In the genomic region with DNA sequence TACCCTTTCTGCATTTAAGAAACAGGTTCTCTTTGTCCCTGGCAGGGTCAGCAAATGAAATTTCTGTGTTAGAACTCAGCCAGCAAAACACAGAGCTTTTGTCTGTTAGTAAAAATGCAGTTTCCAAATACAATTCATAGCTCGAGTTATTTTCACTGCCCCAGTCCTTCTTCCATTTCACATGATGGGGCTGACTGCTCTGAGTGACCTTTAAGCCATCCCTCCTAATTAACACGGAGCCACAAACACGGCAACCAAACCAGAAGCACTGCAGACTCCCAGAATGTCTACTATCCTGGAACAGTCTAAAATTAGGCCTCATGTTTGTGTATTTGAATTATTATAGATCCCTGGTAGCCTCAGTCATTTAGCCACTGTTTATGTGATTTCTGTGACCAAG, we compare ENCODE assay signal across 17 cellular contexts.
DNase-seq lines count a peak whose midpoint lies in the region; ATAC-seq and TF ChIP-seq lines count a peak whose summit lies in the region.
"Had no signal": no experiment of that assay in that cellular context is flagged by ENCODE, and none has a peak within 500 bp of the region (broad histone marks: within the 10 kb centered on the region; RNA-seq: fewer than 3 reads in every experiment).

No MANE protein-coding gene starts in this region.

- H3K9me3 ChIP-seq in liver (ENCODE audit: control insufficient read depth in 4 of 4, low read length in 3 of 4): no peaks in the 10 kb centered on the region
- H3K9me3 ChIP-seq in right lobe of liver: no peaks in the 10 kb centered on the region
- H3K9me3 ChIP-seq in HAP-1: no peaks in the 10 kb centered on the region
- no peaks in the 10 kb centered on the region for H3K9me3 ChIP-seq in lower lobe of right lung
- H3K9me3 ChIP-seq: BLaER1 had no signal

- H3K36me3 ChIP-seq in liver (ENCODE audit: control insufficient read depth in 4 of 4, insufficient read depth in 3 of 4, low read depth in 1 of 4, low read length in 3 of 4) (no peaks in the 10 kb centered on the region), right lobe of liver (no peaks in the 10 kb centered on the region), HAP-1 (replicated peaks) (no peaks in the 10 kb centered on the region), lower lobe of right lung (no peaks in the 10 kb centered on the region)
- H3K36me3 ChIP-seq: BLaER1 had no signal

- 63% methylated on average over 3 of the region's 3 CpGs for WGBS in liver
- WGBS in right lobe of liver (ENCODE audit: insufficient coverage, low coverage, low lambda C conversion rate, missing lambda C conversion rate): 27% methylated on average over 3 of the region's 3 CpGs

- H3K36me3 Mint-ChIP-seq in nephron progenitor cell (ENCODE audit: low read depth): no peaks in the 10 kb centered on the region
- H3K36me3 Mint-ChIP-seq: CD8-positive, alpha-beta memory T cell had no signal

- H3K27me3 ChIP-seq in liver (ENCODE audit: control insufficient read depth in 4 of 4, insufficient read depth in 4 of 4, low read length in 3 of 4) (peaks cover 0 to 11% (median under 1%) of the 10 kb centered on the region in 4 donors), right lobe of liver (no peaks in the 10 kb centered on the region), HAP-1 (ENCODE audit: low read depth) (no peaks in the 10 kb centered on the region), lower lobe of right lung (ENCODE audit: low read depth) (no peaks in the 10 kb centered on the region)
- H3K27me3 ChIP-seq: BLaER1 had no signal

- H3K4me1 ChIP-seq in liver (ENCODE audit: control insufficient read depth in 4 of 4, insufficient read depth in 4 of 4, low read length in 3 of 4) (no peaks in the 10 kb centered on the region), right lobe of liver (no peaks in the 10 kb centered on the region), HAP-1 (no peaks in the 10 kb centered on the region), lower lobe of right lung (no peaks in the 10 kb centered on the region)
- H3K4me1 ChIP-seq: BLaER1 had no signal

- intact Hi-C loops in right lobe of liver (cut with DNase I): no loop called here
- intact Hi-C loops in lower lobe of right lung (cut with DNase I): no loop called here

- H3K27ac ChIP-seq in liver (ENCODE audit: low read depth in 1 of 2, low read length in 2 of 2): no peak overlapping the region
- no peak overlapping the region for H3K27ac ChIP-seq in right lobe of liver
- no peak overlapping the region for H3K27ac ChIP-seq in lower lobe of right lung
- H3K27ac ChIP-seq: BLaER1 had no signal

- no peak overlapping the region for H3K4me3 Mint-ChIP-seq in nephron progenitor cell
- H3K4me3 Mint-ChIP-seq: CD8-positive, alpha-beta memory T cell; H9 had no signal

- no peak for TF ChIP-seq RAD21 in liver (IDR thresholded peaks at IDR 0.05)

- peaks cover 9% of the 10 kb centered on the region for H3K27me3 Mint-ChIP-seq in nephron progenitor cell (ENCODE audit: low read depth, poor library complexity)

- ATAC-seq in right lobe of liver (no peak), lower lobe of right lung (no peak)
- ATAC-seq: GM12878, HepG2 had no signal

- in situ Hi-C loops in HAP-1 (cut with MboI; ENCODE audit: low sequenced_read_pairs): no loop called here

- no peaks in the 10 kb centered on the region for H3K9me3 Mint-ChIP-seq in nephron progenitor cell
- H3K9me3 Mint-ChIP-seq: CD8-positive, alpha-beta memory T cell; H9 had no signal

- TF ChIP-seq POLR2A in right lobe of liver (IDR thresholded peaks at IDR 0.05): no peak

- TF ChIP-seq CTCF in liver (IDR thresholded peaks at IDR 0.05; ENCODE audit: low read depth, low read length, missing input control) (no peak), right lobe of liver (IDR thresholded peaks at IDR 0.05) (no peak), nephron progenitor cell (IDR thresholded peaks at IDR 0.05) (no peak), lower lobe of right lung (IDR thresholded peaks at IDR 0.05) (no peak)

- H3K27ac Mint-ChIP-seq in nephron progenitor cell: peak overlapping the region; percentile 28
- H3K27ac Mint-ChIP-seq: CD8-positive, alpha-beta memory T cell; H9 had no signal

- no peak overlapping the region for H3K9ac ChIP-seq in liver (ENCODE audit: low read depth in 1 of 2, low read length in 2 of 2)
- H3K9ac ChIP-seq: BLaER1 had no signal

- H3K4me3 ChIP-seq in liver (ENCODE audit: low read depth in 1 of 3, low read length in 3 of 3): no peak overlapping the region
- no peak overlapping the region for H3K4me3 ChIP-seq in right lobe of liver
- no peak overlapping the region for H3K4me3 ChIP-seq in HAP-1
- no peak overlapping the region for H3K4me3 ChIP-seq in lower lobe of right lung
- H3K4me3 ChIP-seq: BLaER1, GM12878 had no signal

- no peak for DNase-seq in right lobe of liver
- peak; percentile 6 for DNase-seq in SK-N-DZ (ENCODE audit: low spot score)
- DNase-seq in nephron progenitor cell: no peak
- no peak for DNase-seq in HAP-1 (ENCODE audit: low spot score in 2 of 2)
- no peak for DNase-seq in dermis blood vessel endothelial cell
- DNase-seq in lower lobe of right lung: no peak
- DNase-seq: 8988T; AML-193; Calu3; CD8-positive, alpha-beta memory T cell; DMS 273 treated with DMSO at 0.1 percent for 48 hours; GOT3; H9 had no signal

- peaks cover 5% of the 10 kb centered on the region for H3K4me1 Mint-ChIP-seq in nephron progenitor cell
- H3K4me1 Mint-ChIP-seq: CD8-positive, alpha-beta memory T cell; H9 had no signal

TF ChIP-seq in liver, 16 proteins besides CTCF, POLR2A, EP300 and RAD21:
- TF ChIP-seq, protein P1, sequence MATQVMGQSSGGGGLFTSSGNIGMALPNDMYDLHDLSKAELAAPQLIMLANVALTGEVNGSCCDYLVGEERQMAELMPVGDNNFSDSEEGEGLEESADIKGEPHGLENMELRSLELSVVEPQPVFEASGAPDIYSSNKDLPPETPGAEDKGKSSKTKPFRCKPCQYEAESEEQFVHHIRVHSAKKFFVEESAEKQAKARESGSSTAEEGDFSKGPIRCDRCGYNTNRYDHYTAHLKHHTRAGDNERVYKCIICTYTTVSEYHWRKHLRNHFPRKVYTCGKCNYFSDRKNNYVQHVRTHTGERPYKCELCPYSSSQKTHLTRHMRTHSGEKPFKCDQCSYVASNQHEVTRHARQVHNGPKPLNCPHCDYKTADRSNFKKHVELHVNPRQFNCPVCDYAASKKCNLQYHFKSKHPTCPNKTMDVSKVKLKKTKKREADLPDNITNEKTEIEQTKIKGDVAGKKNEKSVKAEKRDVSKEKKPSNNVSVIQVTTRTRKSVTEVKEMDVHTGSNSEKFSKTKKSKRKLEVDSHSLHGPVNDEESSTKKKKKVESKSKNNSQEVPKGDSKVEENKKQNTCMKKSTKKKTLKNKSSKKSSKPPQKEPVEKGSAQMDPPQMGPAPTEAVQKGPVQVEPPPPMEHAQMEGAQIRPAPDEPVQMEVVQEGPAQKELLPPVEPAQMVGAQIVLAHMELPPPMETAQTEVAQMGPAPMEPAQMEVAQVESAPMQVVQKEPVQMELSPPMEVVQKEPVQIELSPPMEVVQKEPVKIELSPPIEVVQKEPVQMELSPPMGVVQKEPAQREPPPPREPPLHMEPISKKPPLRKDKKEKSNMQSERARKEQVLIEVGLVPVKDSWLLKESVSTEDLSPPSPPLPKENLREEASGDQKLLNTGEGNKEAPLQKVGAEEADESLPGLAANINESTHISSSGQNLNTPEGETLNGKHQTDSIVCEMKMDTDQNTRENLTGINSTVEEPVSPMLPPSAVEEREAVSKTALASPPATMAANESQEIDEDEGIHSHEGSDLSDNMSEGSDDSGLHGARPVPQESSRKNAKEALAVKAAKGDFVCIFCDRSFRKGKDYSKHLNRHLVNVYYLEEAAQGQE (IDR thresholded peaks at IDR 0.05): no peak
- no peak for TF ChIP-seq FOXA1 (IDR thresholded peaks at IDR 0.05)
- TF ChIP-seq HNF4A (conservative IDR thresholded peaks at IDR 0.05): no peak
- no peak for TF ChIP-seq FOXA2 (IDR thresholded peaks at IDR 0.05)
- TF ChIP-seq, protein P2, sequence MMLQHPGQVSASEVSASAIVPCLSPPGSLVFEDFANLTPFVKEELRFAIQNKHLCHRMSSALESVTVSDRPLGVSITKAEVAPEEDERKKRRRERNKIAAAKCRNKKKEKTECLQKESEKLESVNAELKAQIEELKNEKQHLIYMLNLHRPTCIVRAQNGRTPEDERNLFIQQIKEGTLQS (IDR thresholded peaks at IDR 0.05): no peak
- peak in 1 of 2 donors; percentile 10 for TF ChIP-seq RXRA (IDR thresholded peaks at IDR 0.05)
- no peak for TF ChIP-seq YY1 (IDR thresholded peaks at IDR 0.05)
- peak; percentile 57 for TF ChIP-seq NR2F2 (IDR thresholded peaks at IDR 0.05)
- no peak for TF ChIP-seq GABPA (IDR thresholded peaks at IDR 0.05 in 1 of 2, conservative IDR thresholded peaks at IDR 0.05 in 1 of 2)
